ENCODE assay signal across 8 cellular contexts in genomic region chr17:31492880-31493655, GRCh38.
DNase-seq lines count a peak whose midpoint lies in the region; ATAC-seq lines count a peak whose summit lies in the region.

No MANE protein-coding gene starts in this region.

- peak; percentile 58 for DNase-seq in activated CD4-positive, CD25-positive, alpha-beta regulatory T cell treated with anti-CD3 and anti-CD28 coated beads, Interleukin-2, amount 50 U/mL, for 16 hours (ENCODE audit: low read depth, low spot score)
- DNase-seq in stimulated activated CD4-positive, alpha-beta T cell treated with anti-CD3 and anti-CD28 coated beads, TNF-alpha, amount 100 ng/mL, for 4 hours (ENCODE audit: low read depth in 3 of 3) = peak in 2 of 3 experiments; percentile 71 to 74
- DNase-seq in 8988T = no peak
- no peak for DNase-seq in NCI-H1694 treated with DMSO at 0.1 percent for 48 hours (lab: John Stamatoyannopoulos, UW)
- DNase-seq in NCI-H345 treated with DMSO at 0.1 percent for 48 hours (lab: John Stamatoyannopoulos, UW; ENCODE audit: unreplicated experiment) = no peak

- peak; percentile 31 for ATAC-seq in GM21786 (IDR thresholded peaks at IDR 0.05; ENCODE audit: unreplicated experiment)
- peak; percentile 4 for ATAC-seq in esophagus mucosa
- no peak for ATAC-seq in HG03457 (IDR thresholded peaks at IDR 0.05; ENCODE audit: unreplicated experiment)

Comparison
In these comparisons a context has a peak if more than half of its experiments do, and no peak if none do; other contexts are left out.
1. DNase-seq: peak in activated CD4-positive, CD25-positive, alpha-beta regulatory T cell treated with anti-CD3 and anti-CD28 coated beads, Interleukin-2, amount 50 U/mL, for 16 hours (single experiment) and stimulated activated CD4-positive, alpha-beta T cell treated with anti-CD3 and anti-CD28 coated beads, TNF-alpha, amount 100 ng/mL, for 4 hours (2 of 3); none in 8988T (single experiment), NCI-H1694 treated with DMSO at 0.1 percent for 48 hours (single experiment) and NCI-H345 treated with DMSO at 0.1 percent for 48 hours (single experiment).